In the genomic region with DNA sequence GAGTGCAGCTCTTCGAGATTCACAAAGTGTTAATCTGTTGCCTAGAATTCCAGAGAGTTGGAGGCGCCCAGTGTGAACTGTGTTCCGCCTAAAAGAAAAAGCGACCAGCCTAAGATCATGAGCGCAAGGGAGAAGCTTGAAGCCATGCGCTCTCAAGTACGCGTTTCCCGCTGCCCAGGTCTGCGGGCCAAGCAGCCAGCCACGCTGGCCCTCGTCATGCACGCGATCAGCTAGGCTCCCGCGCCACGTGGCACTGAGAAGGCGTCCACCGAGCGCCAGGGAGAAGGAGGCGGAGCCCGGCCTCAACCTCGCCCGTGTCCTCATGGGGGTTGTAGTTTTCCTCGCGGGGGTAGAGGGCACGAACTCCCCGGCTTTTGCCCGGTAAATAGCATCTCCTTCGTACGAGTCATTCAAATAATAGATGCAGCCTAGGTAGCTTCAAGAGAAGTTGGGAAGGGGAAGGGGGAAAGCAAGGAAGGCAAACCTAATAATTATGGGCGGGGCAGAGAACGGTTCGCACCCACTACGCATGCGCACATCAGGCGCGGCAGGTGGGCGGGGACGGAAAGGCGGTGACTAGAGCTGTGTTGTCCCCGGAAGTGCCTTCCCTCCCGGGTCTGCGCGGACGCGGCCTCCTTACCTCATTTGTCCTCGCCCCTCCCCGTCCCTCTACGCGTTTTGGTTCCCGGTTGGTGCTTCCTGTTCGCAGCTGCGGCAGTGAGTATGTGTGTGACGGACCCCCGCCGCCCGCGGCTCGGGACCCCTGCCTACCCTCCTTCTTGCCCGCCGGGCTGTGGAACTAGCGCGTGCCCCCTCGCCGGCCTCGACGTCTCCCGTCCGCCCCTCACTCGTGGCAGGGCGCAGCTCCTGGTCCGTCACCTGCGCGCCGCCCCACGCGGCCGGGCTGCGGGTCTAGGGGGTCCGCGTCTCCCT, we compare ENCODE assay signal across 8 cellular contexts. TPM values are rescaled to one million over a fixed set of nuclear protein-coding genes. Genes with fewer than 3 reads are reported as not detected.
A peak's percentile ranks its signal among the peaks of the same experiment; 100 is the strongest.
DNase-seq lines count a peak whose midpoint lies in the region; ATAC-seq lines count a peak whose summit lies in the region.

A gene (plus strand): TSS at position 668 of the 933 bp plus-strand sequence.

- H3K27ac Mint-ChIP-seq in effector memory CD8-positive, alpha-beta T cell = peak within 1 kb of the TSS; percentile 95 to 98
- peak within 1 kb of the TSS; percentile 98 for H3K27ac Mint-ChIP-seq in memory B cell

- no peaks in the 10 kb centered on the region for H3K27me3 Mint-ChIP-seq in effector memory CD8-positive, alpha-beta T cell
- no peaks in the 10 kb centered on the region for H3K27me3 Mint-ChIP-seq in memory B cell

- H3K9me3 Mint-ChIP-seq in effector memory CD8-positive, alpha-beta T cell = no peaks in the 10 kb centered on the region
- no peaks in the 10 kb centered on the region for H3K9me3 Mint-ChIP-seq in memory B cell

- H3K4me3 Mint-ChIP-seq in effector memory CD8-positive, alpha-beta T cell = peak within 1 kb of the TSS; percentile 87 to 89
- peak within 1 kb of the TSS; percentile 98 for H3K4me3 Mint-ChIP-seq in memory B cell

- ATAC-seq in GM21360 (IDR thresholded peaks at IDR 0.05; ENCODE audit: unreplicated experiment) = peak; percentile 88
- peak; percentile 92 for ATAC-seq in effector memory CD8-positive, alpha-beta T cell (replicated peaks)
- ATAC-seq in memory B cell (ENCODE audit: low read depth) = peak; percentile 92

- H3K36me3 Mint-ChIP-seq in effector memory CD8-positive, alpha-beta T cell (ENCODE audit: insufficient read depth) = peaks cover 24% of the 10 kb centered on the region
- H3K36me3 Mint-ChIP-seq in memory B cell = no peaks in the 10 kb centered on the region

- peaks cover 16 to 26% of the 10 kb centered on the region in 2 donors for H3K4me1 Mint-ChIP-seq in effector memory CD8-positive, alpha-beta T cell (ENCODE audit: low read depth in 2 of 2)
- H3K4me1 Mint-ChIP-seq in memory B cell = peaks cover 27% of the 10 kb centered on the region

- DNase-seq in COLO668 (lab: John Stamatoyannopoulos, UW; ENCODE audit: unreplicated experiment) = peak; percentile 95
- peak; percentile 92 for DNase-seq in HT1080 (ENCODE audit: low read depth)
- peak; percentile 76 for DNase-seq in NOMO-1 treated with DMSO at 0.1 percent for 48 hours (lab: John Stamatoyannopoulos, UW; ENCODE audit: unreplicated experiment)
- DNase-seq in activated CD8-positive, alpha-beta memory T cell treated with anti-CD3 and anti-CD28 coated beads for 4 hours (ENCODE audit: low read depth in 2 of 2) = peak; percentile 95
- DNase-seq in effector memory CD8-positive, alpha-beta T cell = peak; percentile 96 to 98 (median 97)
- peak; percentile 94 to 96 for DNase-seq in memory B cell (ENCODE audit: low spot score in 2 of 2)
- DNase-seq in stimulated activated CD8-positive, alpha-beta memory T cell treated with anti-CD3 and anti-CD28 coated beads, Interleukin-12 subunit alpha, Interleukin-12 subunit beta, amount 100 ng/mL, for 24 hours (ENCODE audit: extremely low read depth) = peak; percentile 89

RNA-seq across cellular contexts. Expression of the gene that starts here (rescaled TPM):
- total RNA-seq in HT1080 (2014; rRNA removed; shearing (Covaris generic)) = 13.2 and 17.1 TPM in 2 replicates
- polyA plus RNA-seq in HT1080 (2015; cell fraction: cytosol; rRNA removed) = 22.3 and 29.3 TPM in 2 replicates
- 26.0 and 29.5 TPM in 2 replicates for polyA plus RNA-seq in HT1080 (2015; cell fraction: nucleus; rRNA removed)

Comparison
In these comparisons a context has a peak if more than half of its experiments do, and no peak if none do; other contexts are left out.
1. Peak in every context shown above with its lines: DNase-seq and ATAC-seq.